Comparison of ENCODE assay signal across 8 cellular contexts in genomic region chr10:25174461-25175230, GRCh38. TPM values are rescaled to one million over a fixed set of nuclear protein-coding genes. Genes with fewer than 3 reads are reported as not detected.
DNase-seq lines count a peak whose midpoint lies in the region; ATAC-seq and TF ChIP-seq lines count a peak whose summit lies in the region.

TSS of gene GPR158 (plus strand) at chr10:25175001. CDS start at chr10:25175421, 420 bp downstream.

- no peaks in the 10 kb centered on the region for H3K79me2 ChIP-seq in fibroblast of lung (ENCODE audit: control insufficient read depth, insufficient read depth, low read length)

- H2AFZ ChIP-seq in fibroblast of lung (ENCODE audit: low read length): peak within 1 kb of the TSS; percentile 3

- H3K36me3 Mint-ChIP-seq in activated T-helper 17 cell treated with anti-CD3 and anti-CD28 coated beads, Interleukin-2, amount 50 U/mL, for 72 hours (ENCODE audit: low read depth): no peaks in the 10 kb centered on the region

- no peak for TF ChIP-seq CTCF in fibroblast of lung (conservative IDR thresholded peaks at IDR 0.05 in 1 of 2, IDR thresholded peaks at IDR 0.05 in 1 of 2; ENCODE audit: low read depth in 1 of 2, low read length in 2 of 2)

- peak within 1 kb of the TSS; percentile 20 to 56 (median 46) for H3K4me3 ChIP-seq in fibroblast of lung (replicated peaks in 1 of 4; ENCODE audit: control extremely low read depth in 1 of 4, insufficient read depth in 1 of 4, low read depth in 3 of 4, low read length in 4 of 4)
- peak within 1 kb of the TSS; percentile 60 for H3K4me3 ChIP-seq in mucosa of stomach (ENCODE audit: low read length)

- H3K27ac Mint-ChIP-seq in activated T-helper 17 cell treated with anti-CD3 and anti-CD28 coated beads, Interleukin-2, amount 50 U/mL, for 72 hours: no peak within 1 kb of the TSS

- peak within 1 kb of the TSS; percentile 0 for H3K4me3 Mint-ChIP-seq in activated T-helper 17 cell treated with anti-CD3 and anti-CD28 coated beads, Interleukin-2, amount 50 U/mL, for 72 hours

- H3K9me3 ChIP-seq in fibroblast of lung (ENCODE audit: control insufficient read depth, insufficient read depth, low read depth, low read length) (no peaks in the 10 kb centered on the region), mucosa of stomach (ENCODE audit: control insufficient read depth, low read length) (no peaks in the 10 kb centered on the region)

- H3K4me2 ChIP-seq in fibroblast of lung (ENCODE audit: extremely low read depth, insufficient read depth, low read length): peak within 1 kb of the TSS; percentile 34

- no peak within 1 kb of the TSS for H3K9ac ChIP-seq in fibroblast of lung (ENCODE audit: insufficient read depth, low read length)
- H3K9ac ChIP-seq in mucosa of stomach (ENCODE audit: low read length): no peak within 1 kb of the TSS

- peak; percentile 67 for DNase-seq in DMS114 treated with DMSO at 0.1 percent for 48 hours (lab: John Stamatoyannopoulos, UW; ENCODE audit: unreplicated experiment)
- peak; percentile 38 for DNase-seq in NCI-H82 treated with DMSO at 0.1 percent for 48 hours (lab: John Stamatoyannopoulos, UW; ENCODE audit: unreplicated experiment)
- DNase-seq in fibroblast of lung (ENCODE audit: low read depth in 2 of 2): peak; percentile 92 to 98
- DNase-seq in stimulated activated CD8-positive, alpha-beta memory T cell treated with anti-CD3 and anti-CD28 coated beads, Interleukin-7, amount 100 ng/mL, for 24 hours (ENCODE audit: low read depth): peak; percentile 17

- no peaks in the 10 kb centered on the region for H4K20me1 ChIP-seq in fibroblast of lung (ENCODE audit: control insufficient read depth, extremely low read depth, insufficient read depth, low read length)

- no peak within 1 kb of the TSS for H3K27ac ChIP-seq in fibroblast of lung (ENCODE audit: insufficient read depth, low read length)

- ATAC-seq in HG03460 (IDR thresholded peaks at IDR 0.05; ENCODE audit: unreplicated experiment): peak; percentile 52
- no peak for ATAC-seq in activated T-helper 17 cell treated with anti-CD3 and anti-CD28 coated beads, Interleukin-2, amount 50 U/mL, for 72 hours (replicated peaks)
- no peak for ATAC-seq in HG02763 (IDR thresholded peaks at IDR 0.05; ENCODE audit: unreplicated experiment)

- H3K4me1 ChIP-seq in fibroblast of lung (ENCODE audit: control insufficient read depth, extremely low read depth, insufficient read depth, low read length) (no peaks in the 10 kb centered on the region), mucosa of stomach (ENCODE audit: control insufficient read depth, insufficient read depth, low read length) (peaks cover 22% of the 10 kb centered on the region)

- no peaks in the 10 kb centered on the region for H3K4me1 Mint-ChIP-seq in activated T-helper 17 cell treated with anti-CD3 and anti-CD28 coated beads, Interleukin-2, amount 50 U/mL, for 72 hours

- H3K9me3 Mint-ChIP-seq in activated T-helper 17 cell treated with anti-CD3 and anti-CD28 coated beads, Interleukin-2, amount 50 U/mL, for 72 hours: no peaks in the 10 kb centered on the region

- H3K36me3 ChIP-seq in fibroblast of lung (ENCODE audit: control insufficient read depth, insufficient read depth, low read length) (no peaks in the 10 kb centered on the region), mucosa of stomach (ENCODE audit: control insufficient read depth, insufficient read depth, low read length) (no peaks in the 10 kb centered on the region)

- H3K27me3 ChIP-seq in fibroblast of lung (ENCODE audit: control insufficient read depth, insufficient read depth, low read length): peaks cover 21% of the 10 kb centered on the region
- peaks cover 43% of the 10 kb centered on the region for H3K27me3 ChIP-seq in mucosa of stomach (ENCODE audit: control insufficient read depth, insufficient read depth, low read length)

- H3K27me3 Mint-ChIP-seq in activated T-helper 17 cell treated with anti-CD3 and anti-CD28 coated beads, Interleukin-2, amount 50 U/mL, for 72 hours: peaks cover 43% of the 10 kb centered on the region

RNA-seq across cellular contexts. Expression of gene GPR158, which starts in this region (rescaled TPM):
- total RNA-seq in activated T-helper 17 cell treated with anti-CD3 and anti-CD28 coated beads, Interleukin-2, amount 50 U/mL, for 72 hours: not detected
- total RNA-seq in fibroblast of lung: under 0.01 and 0.33 TPM in 2 replicates
- 0.02 TPM in 1 of 2 replicates, not detected in the other for polyA plus RNA-seq in fibroblast of lung
- polyA plus RNA-seq in fibroblast of lung (2012): 0.14 TPM in 1 of 2 replicates, not detected in the other
- polyA minus RNA-seq in fibroblast of lung (ENCODE audit: low replicate concordance): 0.04 TPM in 1 of 2 replicates, not detected in the other

Comparison
In these comparisons a context has a peak if more than half of its experiments do, and no peak if none do; other contexts are left out.
1. Peak in DNase-seq, H3K4me3 ChIP-seq and H3K4me2 ChIP-seq in fibroblast of lung; RNA of the gene not detected or under 1 TPM.
2. DNase-seq: peak in every context shown above with its lines; median percentile 95 in fibroblast of lung; 67 in DMS114 treated with DMSO at 0.1 percent for 48 hours; 38 in NCI-H82 treated with DMSO at 0.1 percent for 48 hours; 17 in stimulated activated CD8-positive, alpha-beta memory T cell treated with anti-CD3 and anti-CD28 coated beads, Interleukin-7, amount 100 ng/mL, for 24 hours.